Comparison of ENCODE assay signal across 8 cellular contexts in the genomic region with DNA sequence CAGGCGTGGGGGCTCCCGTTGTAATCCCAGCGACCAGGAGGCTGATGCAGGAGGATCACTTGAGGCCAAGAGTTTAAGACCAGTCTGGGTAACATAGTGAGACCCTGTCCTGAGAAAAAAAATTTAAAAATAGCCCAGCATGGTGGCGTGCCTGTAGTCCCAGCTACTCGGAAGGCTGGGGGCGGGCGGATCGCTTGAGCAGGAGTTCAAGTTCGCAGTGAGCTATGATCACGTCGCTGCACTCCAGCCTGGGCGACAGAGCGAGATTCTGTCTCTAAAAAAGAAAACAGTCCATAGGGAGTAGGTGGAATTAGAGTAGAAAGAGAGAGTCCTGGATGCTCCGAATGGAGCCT. TPM values are rescaled to one million over a fixed set of nuclear protein-coding genes. Genes with fewer than 3 reads are reported as not detected.
A peak's percentile ranks its signal among the peaks of the same experiment; 100 is the strongest.
DNase-seq lines count a peak whose midpoint lies in the region; ATAC-seq and TF ChIP-seq lines count a peak whose summit lies in the region.

No MANE protein-coding gene starts in this region.

- H3K4me1 ChIP-seq in Caco-2 (peaks cover 19% of the 10 kb centered on the region), trophoblast cell (ENCODE audit: control insufficient read depth in 1 of 2, insufficient read depth in 2 of 2, low read length in 2 of 2) (peaks cover 0 to 5% of the 10 kb centered on the region in 2 experiments)

- H2BK120ac ChIP-seq in trophoblast cell (ENCODE audit: insufficient read depth, low read length, poor library complexity): no peak overlapping the region

- no peaks in the 10 kb centered on the region for H3K27me3 Mint-ChIP-seq in Caco-2 (ENCODE audit: insufficient read depth, unreplicated experiment)

- ATAC-seq in HG03280 (IDR thresholded peaks at IDR 0.05; ENCODE audit: unreplicated experiment): no peak

- peak overlapping the region; percentile 8 for H4K91ac ChIP-seq in trophoblast cell (ENCODE audit: low read depth, low read length)

- peak overlapping the region; percentile 84 for H2AFZ ChIP-seq in trophoblast cell (ENCODE audit: insufficient read depth, low read length, poor library complexity)

- peak overlapping the region; percentile 11 for H3K14ac ChIP-seq in trophoblast cell (ENCODE audit: low read length)

- H3K18ac ChIP-seq in trophoblast cell (ENCODE audit: low read length): no peak overlapping the region

- H3K27me3 ChIP-seq in Caco-2 (replicated peaks; ENCODE audit: control insufficient read depth, insufficient read depth, low read length): no peaks in the 10 kb centered on the region
- H3K27me3 ChIP-seq in trophoblast cell (ENCODE audit: insufficient read depth, low read length): no peaks in the 10 kb centered on the region

- no peak overlapping the region for H3K4ac ChIP-seq in trophoblast cell (ENCODE audit: low read depth, low read length)

- peak overlapping the region; percentile 100 for H3K4me3 ChIP-seq in Caco-2 (ENCODE audit: low read depth, low read length)
- H3K4me3 ChIP-seq in SK-N-MC: peak overlapping the region; percentile 100
- H3K4me3 ChIP-seq in fibroblast of mammary gland (ENCODE audit: control insufficient read depth, low read depth, low read length): peak overlapping the region; percentile 87
- H3K4me3 ChIP-seq in trophoblast cell (ENCODE audit: low read depth, low read length): no peak overlapping the region

- H3K4me3 Mint-ChIP-seq in Caco-2 (ENCODE audit: unreplicated experiment): peak overlapping the region; percentile 97

- no peak overlapping the region for H2AK5ac ChIP-seq in trophoblast cell (ENCODE audit: low read length)

- H3K9ac ChIP-seq in SK-N-MC (ENCODE audit: insufficient read length) (no peak overlapping the region), trophoblast cell (ENCODE audit: low read length) (no peak overlapping the region)

- H3K36me3 ChIP-seq in Caco-2 (ENCODE audit: control insufficient read depth, insufficient read depth, low read length): no peaks in the 10 kb centered on the region; the same call in 1 of the 2 replicates
- peaks cover 9% of the 10 kb centered on the region for H3K36me3 ChIP-seq in SK-N-MC (ENCODE audit: insufficient read depth, low read length)
- H3K36me3 ChIP-seq in trophoblast cell (ENCODE audit: control insufficient read depth in 1 of 2, insufficient read depth in 2 of 2, low read length in 2 of 2): no peaks in the 10 kb centered on the region

- no peaks in the 10 kb centered on the region for H3K9me3 Mint-ChIP-seq in Caco-2 (ENCODE audit: unreplicated experiment)

- H2BK5ac ChIP-seq in trophoblast cell (ENCODE audit: low read depth, low read length, poor library complexity): no peak overlapping the region

- no peak overlapping the region for H3K27ac ChIP-seq in SK-N-MC
- H3K27ac ChIP-seq in trophoblast cell (ENCODE audit: low read depth, low read length): no peak overlapping the region

- DNase-seq in Caco-2: no peak
- DNase-seq in SK-N-MC (ENCODE audit: low read depth, low spot score): no peak
- DNase-seq in fibroblast of mammary gland (ENCODE audit: low read depth): no peak
- DNase-seq in trophoblast cell: no peak
- no peak for DNase-seq in dermis blood vessel endothelial cell
- DNase-seq in NCI-H226: no peak
- DNase-seq in NCI-H510A treated with DMSO at 0.1 percent for 48 hours (lab: John Stamatoyannopoulos, UW): no peak

- H3K4me1 Mint-ChIP-seq in Caco-2 (ENCODE audit: low read depth, unreplicated experiment): peaks cover 13% of the 10 kb centered on the region

- peak overlapping the region; percentile 94 for H3K27ac Mint-ChIP-seq in Caco-2 (ENCODE audit: unreplicated experiment)

- H3K23ac ChIP-seq in trophoblast cell (ENCODE audit: low read length): no peak overlapping the region

- intact Hi-C loops in Caco-2 (cut with micrococcal nuclease; ENCODE audit: unreplicated experiment): loop anchor here (1.0 to 10.0 kb wide), 5 partner anchors 23 to 254 kb away; a partner anchor contains a TSS

- WGBS in trophoblast cell (ENCODE audit: extremely low coverage, insufficient coverage, insufficient read length): no CpG with 5 or more reads among the region's 14 CpGs

- no peaks in the 10 kb centered on the region for H3K9me3 ChIP-seq in Caco-2
- H3K9me3 ChIP-seq in SK-N-MC (ENCODE audit: low read depth, low read length): no peaks in the 10 kb centered on the region
- H3K9me3 ChIP-seq in trophoblast cell (ENCODE audit: insufficient read depth, low read depth, low read length): no peaks in the 10 kb centered on the region

- H4K8ac ChIP-seq in trophoblast cell (ENCODE audit: low read depth, low read length): peak overlapping the region; percentile 70

- CTCF ChIA-PET in Caco-2 (lab: Charles Lee): interaction anchor here (0.6 to 1.6 kb wide), 21 partner anchors 8 to 354 kb away, joined by 3 to 21 read pairs (median 5); a partner anchor contains a TSS

- BruUV-seq in Caco-2 (replicated peaks; lab: Mats Ljungman, UMichigan): no TSS peak

- POLR2A ChIA-PET in Caco-2 (lab: Charles Lee): interaction anchor here (0.5 to 1.6 kb wide), 4 partner anchors 12 to 277 kb away, joined by 3 to 6 read pairs (median 6); a partner anchor contains a TSS

- peak overlapping the region; percentile 54 for H3K4me2 ChIP-seq in trophoblast cell (ENCODE audit: low read length)

- peak overlapping the region; percentile 52 for H4K12ac ChIP-seq in trophoblast cell (ENCODE audit: low read depth, low read length)

- H2BK12ac ChIP-seq in trophoblast cell (ENCODE audit: low read length): peak overlapping the region; percentile 52

- peaks cover 5% of the 10 kb centered on the region for H3K79me1 ChIP-seq in trophoblast cell (ENCODE audit: low read length)

- H3K79me2 ChIP-seq in trophoblast cell (ENCODE audit: control insufficient read depth, insufficient read depth, low read length, poor library complexity): peaks cover 6% of the 10 kb centered on the region

- no peaks in the 10 kb centered on the region for H3K36me3 Mint-ChIP-seq in Caco-2 (ENCODE audit: insufficient read depth, unreplicated experiment)

- no peak for TF ChIP-seq CTCF in Caco-2 (IDR thresholded peaks at IDR 0.05; ENCODE audit: insufficient read depth in 1 of 2, low read depth in 1 of 2, low read length in 1 of 2, severe bottlenecking in 1 of 2, unreplicated experiment in 1 of 2)
- no peak for TF ChIP-seq CTCF in fibroblast of mammary gland (conservative IDR thresholded peaks at IDR 0.05; ENCODE audit: control insufficient read depth, insufficient read depth, low read depth, low read length)

RNA-seq across cellular contexts. Expression of a gene that starts 0.3 kb away (rescaled TPM):
- 86.6 and 87.9 TPM in 2 replicates for total RNA-seq in Caco-2 (2022)
- 56.3 and 58.4 TPM in 2 replicates for polyA plus RNA-seq in trophoblast cell (2013)
- total RNA-seq in dermis blood vessel endothelial cell: 7.6 and 9.4 TPM in 2 replicates

RNA-seq across cellular contexts. Expression of a gene that starts 38.4 kb away (rescaled TPM):
- total RNA-seq in Caco-2 (2022): 44.1 and 56.9 TPM in 2 replicates
- 24.6 and 25.4 TPM in 2 replicates for polyA plus RNA-seq in trophoblast cell (2013)
- 11.5 and 15.3 TPM in 2 replicates for total RNA-seq in dermis blood vessel endothelial cell

RNA-seq across cellular contexts. Expression of a gene that starts 38.5 kb away (rescaled TPM):
- total RNA-seq in Caco-2 (2022): 30.5 and 32.1 TPM in 2 replicates
- 18.4 and 18.5 TPM in 2 replicates for polyA plus RNA-seq in trophoblast cell (2013)
- 21.1 and 35.7 TPM in 2 replicates for total RNA-seq in dermis blood vessel endothelial cell

RNA-seq across cellular contexts. Expression of a gene that starts 50.8 kb away (rescaled TPM):
- 68.3 and 74.6 TPM in 2 replicates for total RNA-seq in Caco-2 (2022)
- 19.9 and 21.9 TPM in 2 replicates for polyA plus RNA-seq in trophoblast cell (2013)
- total RNA-seq in dermis blood vessel endothelial cell: 31.3 and 37.5 TPM in 2 replicates

RNA-seq across cellular contexts. Expression of a gene that starts 50.9 kb away (rescaled TPM):
- total RNA-seq in Caco-2 (2022) (37.0 and 38.5 TPM in 2 replicates), dermis blood vessel endothelial cell (9.0 and 14.1 TPM in 2 replicates)
- polyA plus RNA-seq in trophoblast cell (2013): 10.9 and 11.3 TPM in 2 replicates
